ENCODE assay signal across 8 cellular contexts in the genomic region with DNA sequence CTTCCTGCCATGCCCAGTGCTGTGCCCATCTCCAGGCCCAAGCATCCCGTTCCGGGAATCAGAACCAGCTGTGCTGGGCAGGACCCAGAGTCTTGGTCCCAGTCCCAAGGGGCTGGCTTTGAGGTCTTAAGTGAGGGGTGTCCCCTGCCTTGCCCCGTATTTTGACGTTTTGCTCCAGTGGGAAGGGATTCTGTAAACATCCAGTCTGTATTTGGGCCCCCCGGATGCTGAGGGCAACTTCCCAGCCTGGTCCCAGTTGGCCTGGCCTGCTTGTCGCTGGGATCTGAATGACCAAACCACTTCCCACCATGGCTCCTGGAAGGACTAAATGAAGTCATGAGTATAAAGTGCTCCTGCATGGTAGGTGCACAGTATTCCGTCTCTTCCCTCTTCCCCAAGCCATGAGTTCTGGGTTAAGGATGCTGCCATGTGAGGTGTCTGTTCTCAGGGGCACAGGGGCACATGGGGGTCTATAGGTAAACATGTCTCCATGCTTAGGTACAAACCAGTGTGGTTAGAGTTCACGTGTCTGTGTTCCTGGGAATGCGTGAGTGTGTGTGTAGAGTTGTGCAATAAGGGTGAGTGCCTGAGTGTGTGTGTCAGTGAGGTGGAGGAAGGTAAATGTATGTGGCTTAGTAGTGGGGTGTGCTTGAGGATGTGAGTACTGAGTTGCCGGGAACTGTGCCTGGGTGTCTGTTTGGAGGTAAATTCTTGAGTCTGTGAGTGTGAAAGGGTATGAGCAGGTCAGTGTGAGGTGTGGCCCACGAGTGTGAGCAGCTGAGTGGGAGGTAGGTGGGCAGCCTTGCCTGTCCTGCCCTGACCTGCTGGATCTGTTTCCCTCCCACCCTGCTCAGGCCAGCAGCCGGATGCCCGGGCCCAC. TPM values are rescaled to one million over a fixed set of nuclear protein-coding genes. Genes with fewer than 3 reads are reported as not detected.
DNase-seq lines count a peak whose midpoint lies in the region; ATAC-seq and TF ChIP-seq lines count a peak whose summit lies in the region.

No MANE protein-coding gene starts in this region.

- no peaks in the 10 kb centered on the region for H3K27me3 ChIP-seq in BE2C
- peaks cover 0 to 7% of the 10 kb centered on the region in 2 donors for H3K27me3 ChIP-seq in naive thymus-derived CD4-positive, alpha-beta T cell (ENCODE audit: control insufficient read depth in 2 of 2, insufficient read depth in 2 of 2, low read length in 2 of 2)

- CTCF ChIA-PET in naive thymus-derived CD4-positive, alpha-beta T cell (lab: Charles Lee), result no interaction called here

- H3K27ac Mint-ChIP-seq in naive thymus-derived CD4-positive, alpha-beta T cell, result peak overlapping the region in 1 of 9 donors; percentile 81

- H3K4me1 ChIP-seq in BE2C, result no peaks in the 10 kb centered on the region
- H3K4me1 ChIP-seq in naive thymus-derived CD4-positive, alpha-beta T cell (ENCODE audit: control insufficient read depth in 2 of 2, insufficient read depth in 2 of 2, low read length in 2 of 2), result peaks cover 16 to 18% of the 10 kb centered on the region in 2 donors

- peaks cover 8% of the 10 kb centered on the region for H3K36me3 ChIP-seq in BE2C
- H3K36me3 ChIP-seq in naive thymus-derived CD4-positive, alpha-beta T cell (ENCODE audit: control insufficient read depth in 2 of 3, insufficient read depth in 3 of 3, low read length in 3 of 3), result peaks cover 0 to 24% (median 11%) of the 10 kb centered on the region in 3 experiments

- no peak for ATAC-seq in naive thymus-derived CD4-positive, alpha-beta T cell
- no peak for ATAC-seq in HG02884 (IDR thresholded peaks at IDR 0.05; ENCODE audit: unreplicated experiment)

- peak overlapping the region; percentile 59 for H3K4me3 ChIP-seq in BE2C (ENCODE audit: low read depth, low read length)
- H3K4me3 ChIP-seq in LNCaP clone FGC (ENCODE audit: low read depth, low read length), result peak overlapping the region; percentile 53
- H3K4me3 ChIP-seq in naive thymus-derived CD4-positive, alpha-beta T cell (ENCODE audit: low read length), result no peak overlapping the region

- peak overlapping the region; percentile 20 for H3K27ac ChIP-seq in caudate nucleus (ENCODE audit: low read depth, low read length)
- H3K27ac ChIP-seq in naive thymus-derived CD4-positive, alpha-beta T cell (ENCODE audit: low read depth, low read length), result no peak overlapping the region

- no peaks in the 10 kb centered on the region for H3K9me3 ChIP-seq in BE2C
- no peaks in the 10 kb centered on the region for H3K9me3 ChIP-seq in naive thymus-derived CD4-positive, alpha-beta T cell (ENCODE audit: control insufficient read depth in 2 of 3, low read length in 3 of 3)

- peaks cover 12 to 22% (median 20%) of the 10 kb centered on the region in 5 donors for H3K36me3 Mint-ChIP-seq in naive thymus-derived CD4-positive, alpha-beta T cell

- peak overlapping the region; percentile 61 to 93 (median 86) for H3K4me3 Mint-ChIP-seq in naive thymus-derived CD4-positive, alpha-beta T cell

- H3K27me3 Mint-ChIP-seq in naive thymus-derived CD4-positive, alpha-beta T cell, result peaks cover 0 to 15% (median 6%) of the 10 kb centered on the region in 5 donors

- intact Hi-C loops in naive thymus-derived CD4-positive, alpha-beta T cell (cut with micrococcal nuclease), result no loop called here

- POLR2A ChIA-PET in naive thymus-derived CD4-positive, alpha-beta T cell (lab: Charles Lee), result interaction anchor here (1.0 kb wide), 1 partner anchor 10 kb away, joined by 3 read pairs; no protein-coding TSS in a partner anchor

- H3K4me1 Mint-ChIP-seq in naive thymus-derived CD4-positive, alpha-beta T cell, result peaks cover 25 to 46% (median 37%) of the 10 kb centered on the region in 7 donors

- TF ChIP-seq CTCF in BE2C (IDR thresholded peaks at IDR 0.05; ENCODE audit: low read depth, low read length) (no peak), LNCaP clone FGC (IDR thresholded peaks at IDR 0.05; ENCODE audit: control insufficient read depth, extremely low read depth, insufficient read depth) (no peak)

- H3K9me3 Mint-ChIP-seq in naive thymus-derived CD4-positive, alpha-beta T cell, result no peaks in the 10 kb centered on the region

- no peak for DNase-seq in BE2C
- DNase-seq in LNCaP clone FGC (ENCODE audit: low read depth), result no peak
- DNase-seq in caudate nucleus (lab: John Stamatoyannopoulos, UW), result no peak
- DNase-seq in naive thymus-derived CD4-positive, alpha-beta T cell, result no peak
- no peak for DNase-seq in OCI-M2 (lab: John Stamatoyannopoulos, UW; ENCODE audit: unreplicated experiment)
- DNase-seq in Kasumi-1 (lab: John Stamatoyannopoulos, UW), result no peak
- no peak for DNase-seq in AG08396 (ENCODE audit: low spot score)

RNA-seq across cellular contexts. Expression of a gene that starts 1.5 kb away (rescaled TPM):
- polyA plus RNA-seq in BE2C (2012; ENCODE audit: insufficient read depth, insufficient read length, low read depth), result 49.7 TPM
- 10 to 100 TPM in 1 of 5 experiments, 1 to 10 TPM in 2, under 1 TPM in 2; 0.49 to 16.9 (median 1.6) TPM for total RNA-seq in naive thymus-derived CD4-positive, alpha-beta T cell
- polyA plus RNA-seq in naive thymus-derived CD4-positive, alpha-beta T cell, result not detected

RNA-seq across cellular contexts. Expression of a gene that starts 5.7 kb away (rescaled TPM):
- polyA plus RNA-seq in BE2C (2012; ENCODE audit: insufficient read depth, insufficient read length, low read depth), result 402 TPM
- 100 to 1,000 TPM in 2 of 5 experiments, 10 to 100 TPM in 3; 47.3 to 152 (median 69.3) TPM for total RNA-seq in naive thymus-derived CD4-positive, alpha-beta T cell
- polyA plus RNA-seq in naive thymus-derived CD4-positive, alpha-beta T cell, result 100 to 1,000 TPM; 147 to 166 TPM

RNA-seq across cellular contexts. Expression of a gene that starts 10.7 kb away (rescaled TPM):
- 116 TPM for polyA plus RNA-seq in BE2C (2012; ENCODE audit: insufficient read depth, insufficient read length, low read depth)
- 10 to 100 TPM; 21.3 to 40.1 (median 29.4) TPM for total RNA-seq in naive thymus-derived CD4-positive, alpha-beta T cell
- polyA plus RNA-seq in naive thymus-derived CD4-positive, alpha-beta T cell, result 10 to 100 TPM; 29.4 to 40.9 TPM

RNA-seq across cellular contexts. Expression of a gene that starts 10.9 kb away (rescaled TPM):
- polyA plus RNA-seq in BE2C (2012; ENCODE audit: insufficient read depth, insufficient read length, low read depth), result 2.0 TPM
- 1 to 10 TPM in 4 of 5 experiments, under 1 TPM in 1; 0.40 to 2.9 (median 1.6) TPM for total RNA-seq in naive thymus-derived CD4-positive, alpha-beta T cell
- polyA plus RNA-seq in naive thymus-derived CD4-positive, alpha-beta T cell, result under 1 TPM in 1 of 2 donors, not detected in 1; 0.41 TPM

RNA-seq across cellular contexts. Expression of a gene that starts 33.7 kb away (rescaled TPM):
- polyA plus RNA-seq in BE2C (2012; ENCODE audit: insufficient read depth, insufficient read length, low read depth), result 17.4 TPM
- total RNA-seq in naive thymus-derived CD4-positive, alpha-beta T cell, result 10 to 100 TPM; 10.1 to 32.3 (median 17.0) TPM
- 10 to 100 TPM; 13.0 to 15.2 TPM for polyA plus RNA-seq in naive thymus-derived CD4-positive, alpha-beta T cell
